ENCODE assay signal across 25 cellular contexts in genomic region chr4:20281453-20281852, GRCh38. TPM values are rescaled to one million over a fixed set of nuclear protein-coding genes. Genes with fewer than 3 reads are reported as not detected.
DNase-seq lines count a peak whose midpoint lies in the region; ATAC-seq and TF ChIP-seq lines count a peak whose summit lies in the region.
"Had no signal": no experiment of that assay in that cellular context is flagged by ENCODE, and none has a peak within 500 bp of the region (broad histone marks: within the 10 kb centered on the region; RNA-seq: fewer than 3 reads in every experiment).

No MANE protein-coding gene starts in this region.

- no peaks in the 10 kb centered on the region for H3K79me2 ChIP-seq in mesendoderm (ENCODE audit: control insufficient read depth, insufficient read depth, low read length)

- no peaks in the 10 kb centered on the region for H3K9me3 Mint-ChIP-seq in endodermal cell
- H3K9me3 Mint-ChIP-seq in effector memory CD8-positive, alpha-beta T cell, result peaks cover 0 to 2% of the 10 kb centered on the region in 2 donors
- H3K9me3 Mint-ChIP-seq: HFFc6 had no signal

- no peak overlapping the region for H3K18ac ChIP-seq in mesendoderm (ENCODE audit: low read length)

- no peak overlapping the region for H2BK15ac ChIP-seq in mesendoderm (replicated peaks; ENCODE audit: low read depth)

- H3K36me3 ChIP-seq in cardiac muscle cell (no peaks in the 10 kb centered on the region), endodermal cell (ENCODE audit: control insufficient read depth, insufficient read depth, low read length) (no peaks in the 10 kb centered on the region), mesendoderm (ENCODE audit: control insufficient read depth, insufficient read depth, low read length) (no peaks in the 10 kb centered on the region)
- H3K36me3 ChIP-seq: Peyer's patch, SJSA1 had no signal

- H4K5ac ChIP-seq in mesendoderm (ENCODE audit: low read length), result no peak overlapping the region

- H2BK5ac ChIP-seq in mesendoderm (ENCODE audit: low read length), result no peak overlapping the region

- TF ChIP-seq CTCF in cardiac muscle cell (IDR thresholded peaks at IDR 0.05; ENCODE audit: low read depth, low read length), result no peak
- no peak for TF ChIP-seq CTCF in endodermal cell (conservative IDR thresholded peaks at IDR 0.05)

- no peak overlapping the region for H3K23ac ChIP-seq in mesendoderm (ENCODE audit: low read length)

- H3K4me1 ChIP-seq in cardiac muscle cell (ENCODE audit: low read depth) (peaks cover 25% of the 10 kb centered on the region), endodermal cell (ENCODE audit: control insufficient read depth, insufficient read depth, low read length) (peaks cover 14% of the 10 kb centered on the region), mesendoderm (ENCODE audit: control insufficient read depth, low read depth, low read length) (peaks cover 8% of the 10 kb centered on the region)
- H3K4me1 ChIP-seq: Peyer's patch, SJSA1 had no signal

- 69% methylated on average over 2 of the region's 2 CpGs; no CpG with 5 or more reads in 1 of the 2 experiments for WGBS in endodermal cell (ENCODE audit: insufficient coverage in 1 of 2, insufficient read length in 1 of 2), 2 experiments
- no CpG with 5 or more reads among the region's 2 CpGs for WGBS in mesendoderm (ENCODE audit: extremely low coverage, insufficient coverage, low lambda C conversion rate)

- DNase-seq in cardiac muscle cell (ENCODE audit: low read depth in 1 of 2, low spot score in 1 of 2) (no peak), Right ventricle myocardium inferior (ENCODE audit: missing footprints) (no peak), endodermal cell (no peak), mesendoderm (peak; percentile 73), renal cortical epithelial cell (ENCODE audit: low read depth) (peak; percentile 36), activated gamma-delta T cell (lab: John Stamatoyannopoulos, UW) (no peak)
- DNase-seq in effector memory CD8-positive, alpha-beta T cell, result no peak
- DNase-seq: 8988T; C1 segment of cervical spinal cord; Calu3; CD8-positive, alpha-beta T cell; DMS153; GDM1; H7; HFFc6; NCI-H1105; NCI-H2029 treated with DMSO at 0.1 percent for 48 hours; NCI-H2171; NCI-H524 treated with DMSO at 0.1 percent for 48 hours; NCI-H82; Peyer's patch had no signal

- H3K27ac ChIP-seq in cardiac muscle cell (peak overlapping the region; percentile 51), endodermal cell (ENCODE audit: low read depth, low read length) (peak overlapping the region; percentile 45), mesendoderm (ENCODE audit: low read depth, low read length) (no peak overlapping the region)
- H3K27ac ChIP-seq: KMS-11, Peyer's patch, SJSA1 had no signal

- H3K56ac ChIP-seq in mesendoderm (ENCODE audit: low read length), result no peak overlapping the region

- H3K27me3 ChIP-seq in cardiac muscle cell (no peaks in the 10 kb centered on the region), endodermal cell (ENCODE audit: control insufficient read depth, insufficient read depth, low read length, poor library complexity, severe bottlenecking) (no peaks in the 10 kb centered on the region), mesendoderm (ENCODE audit: insufficient read depth, low read length, poor library complexity) (no peaks in the 10 kb centered on the region)
- H3K27me3 ChIP-seq: Peyer's patch, SJSA1 had no signal

- H3K4me2 ChIP-seq in mesendoderm (ENCODE audit: low read length), result no peak overlapping the region
- H3K4me2 ChIP-seq: KMS-11 had no signal

- ATAC-seq in Right ventricle myocardium inferior (no peak), HG03460 (IDR thresholded peaks at IDR 0.05; ENCODE audit: unreplicated experiment) (no peak)
- no peak for ATAC-seq in effector memory CD8-positive, alpha-beta T cell (replicated peaks)
- ATAC-seq: CD8-positive, alpha-beta T cell had no signal

- intact Hi-C loops in Right ventricle myocardium inferior (cut with DNase I), result no loop called here

- no peaks in the 10 kb centered on the region for H3K79me1 ChIP-seq in mesendoderm (ENCODE audit: low read length)

- no peak overlapping the region for H3K4ac ChIP-seq in mesendoderm (ENCODE audit: low read depth, low read length)

- H3K9ac ChIP-seq in endodermal cell (ENCODE audit: extremely low read depth, low read length, poor library complexity, severe bottlenecking) (no peak overlapping the region), mesendoderm (ENCODE audit: low read length) (no peak overlapping the region)
- H3K9ac ChIP-seq: KMS-11 had no signal

- H3K4me3 Mint-ChIP-seq in endodermal cell, result no peak overlapping the region
- H3K4me3 Mint-ChIP-seq in effector memory CD8-positive, alpha-beta T cell, result no peak overlapping the region
- H3K4me3 Mint-ChIP-seq: CD8-positive, alpha-beta T cell; HFFc6 had no signal

- no peak overlapping the region for H2AK5ac ChIP-seq in mesendoderm (ENCODE audit: low read length)

- H2BK120ac ChIP-seq in mesendoderm (ENCODE audit: low read depth, low read length), result no peak overlapping the region

- H4K8ac ChIP-seq in mesendoderm (ENCODE audit: low read depth, low read length), result no peak overlapping the region

- H3K9me3 ChIP-seq in cardiac muscle cell (ENCODE audit: low read depth) (no peaks in the 10 kb centered on the region), endodermal cell (ENCODE audit: control insufficient read depth, low read length) (no peaks in the 10 kb centered on the region)
- H3K9me3 ChIP-seq: Peyer's patch, SJSA1 had no signal

- H3K4me3 ChIP-seq in cardiac muscle cell (no peak overlapping the region), endodermal cell (ENCODE audit: low read length) (no peak overlapping the region), mesendoderm (ENCODE audit: low read length) (no peak overlapping the region)
- H3K4me3 ChIP-seq: Peyer's patch, SJSA1 had no signal

- peaks cover 48% of the 10 kb centered on the region for H3K4me1 Mint-ChIP-seq in endodermal cell
- H3K4me1 Mint-ChIP-seq in effector memory CD8-positive, alpha-beta T cell (ENCODE audit: low read depth in 2 of 2), result no peaks in the 10 kb centered on the region

- H3K27ac Mint-ChIP-seq in endodermal cell, result no peak overlapping the region
- no peak overlapping the region for H3K27ac Mint-ChIP-seq in effector memory CD8-positive, alpha-beta T cell
- H3K27ac Mint-ChIP-seq: CD8-positive, alpha-beta T cell; HFFc6 had no signal

- H3K27me3 Mint-ChIP-seq in endodermal cell (ENCODE audit: insufficient read depth), result peaks cover 19% of the 10 kb centered on the region
- no peaks in the 10 kb centered on the region for H3K27me3 Mint-ChIP-seq in effector memory CD8-positive, alpha-beta T cell

- no peaks in the 10 kb centered on the region for H3K36me3 Mint-ChIP-seq in endodermal cell (ENCODE audit: low read depth)
- no peaks in the 10 kb centered on the region for H3K36me3 Mint-ChIP-seq in effector memory CD8-positive, alpha-beta T cell (ENCODE audit: insufficient read depth)
- H3K36me3 Mint-ChIP-seq: CD8-positive, alpha-beta T cell had no signal

RNA-seq across cellular contexts. Expression of gene SLIT2, which starts 29.7 kb away (rescaled TPM):
- total RNA-seq in cardiac muscle cell, result 48.9 and 59.8 TPM in 2 replicates
- polyA plus RNA-seq in cardiac muscle cell, result 49.9 and 62.5 TPM in 2 replicates
- total RNA-seq in Right ventricle myocardium inferior, result 12.1 TPM
- 1 to 10 TPM; 3.4 to 3.5 TPM for total RNA-seq in endodermal cell
- polyA plus RNA-seq in endodermal cell (2013, experiment 1 of 2), result 44.3 TPM
- polyA plus RNA-seq in endodermal cell (2013, experiment 2 of 2), result 45.7 TPM
- polyA plus RNA-seq in mesendoderm (2013, experiment 1 of 2), result 23.4 TPM
- 23.2 TPM for polyA plus RNA-seq in mesendoderm (2013, experiment 2 of 2)
- 3.5 and 4.1 TPM in 2 replicates for total RNA-seq in renal cortical epithelial cell
- total RNA-seq: CD8-positive, alpha-beta T cell; OCI-LY7 had no signal

Comparison
In these comparisons a context has a peak if more than half of its experiments do, and no peak if none do; other contexts are left out.
1. DNase-seq: peak in mesendoderm (single experiment) and renal cortical epithelial cell (single experiment); none in cardiac muscle cell (0 of 2), Right ventricle myocardium inferior (single experiment), endodermal cell (single experiment), activated gamma-delta T cell (single experiment) and effector memory CD8-positive, alpha-beta T cell (0 of 3).